13 cellular contexts compared by ENCODE assay signal in genomic region chr21:35053356-35054096, GRCh38. TPM values are rescaled to one million over a fixed set of nuclear protein-coding genes. Genes with fewer than 3 reads are reported as not detected.
DNase-seq lines count a peak whose midpoint lies in the region; ATAC-seq and TF ChIP-seq lines count a peak whose summit lies in the region.
"Had no signal": no experiment of that assay in that cellular context is flagged by ENCODE, and none has a peak within 500 bp of the region (broad histone marks: within the 10 kb centered on the region; RNA-seq: fewer than 3 reads in every experiment).

No MANE protein-coding gene starts in this region.

- no peaks in the 10 kb centered on the region for H3K9me3 ChIP-seq in sigmoid colon
- H3K9me3 ChIP-seq in H9 (ENCODE audit: control insufficient read depth, low read depth, low read length) = no peaks in the 10 kb centered on the region
- H3K9me3 ChIP-seq: pancreas had no signal

- no peak overlapping the region for H2AFZ ChIP-seq in H9 (ENCODE audit: low read length)
- H2AFZ ChIP-seq: GM23338 had no signal

- H4K91ac ChIP-seq in H9 (ENCODE audit: insufficient read length, low read depth, low read length) = no peak overlapping the region

- H3K27ac Mint-ChIP-seq in HFFc6 = no peak overlapping the region
- no peak overlapping the region for H3K27ac Mint-ChIP-seq in H9
- H3K27ac Mint-ChIP-seq: activated naive CD8-positive, alpha-beta T cell treated with anti-CD3 and anti-CD28 coated beads for 36 hours; GM23338 had no signal

- no peak overlapping the region for H4K5ac ChIP-seq in H9 (ENCODE audit: insufficient read length, low read depth, low read length)

- no peak overlapping the region for H2BK20ac ChIP-seq in H9 (ENCODE audit: low read depth, low read length, poor library complexity, severe bottlenecking)

- no peak overlapping the region for H3K14ac ChIP-seq in H9 (ENCODE audit: insufficient read depth, low read length)

- H4K8ac ChIP-seq in H9 (replicated peaks; ENCODE audit: insufficient read length, low read depth, low read length) = no peak overlapping the region

- H3K36me3 Mint-ChIP-seq in HFFc6 (ENCODE audit: low read depth) = peaks cover 7% of the 10 kb centered on the region; the same call in 1 of the 2 replicates
- no peaks in the 10 kb centered on the region; a peak in 1 of 7 replicates for H3K36me3 Mint-ChIP-seq in H9 (ENCODE audit: insufficient read depth in 1 of 3, low read depth in 3 of 3)

- H3K18ac ChIP-seq in H9 (ENCODE audit: insufficient read length, low read depth, low read length) = no peak overlapping the region

- H3K27me3 ChIP-seq in sigmoid colon = no peaks in the 10 kb centered on the region
- H3K27me3 ChIP-seq in H9 (ENCODE audit: insufficient read depth, low read length) = no peaks in the 10 kb centered on the region
- H3K27me3 ChIP-seq: pancreas had no signal

- no peaks in the 10 kb centered on the region for H3K36me3 ChIP-seq in sigmoid colon
- H3K36me3 ChIP-seq: pancreas had no signal

- 0 out of 2 replicates have a peak, but pooled peaks have one; percentile 19 for TF ChIP-seq CTCF in HFFc6 (IDR thresholded peaks at IDR 0.05)
- TF ChIP-seq CTCF in fibroblast of the aortic adventitia (IDR thresholded peaks at IDR 0.05; ENCODE audit: insufficient read depth, low read length) = no peak
- TF ChIP-seq CTCF in sigmoid colon (IDR thresholded peaks at IDR 0.05) = no peak
- TF ChIP-seq CTCF in H9 (conservative IDR thresholded peaks at IDR 0.05) = no peak; the same call in 2 of the 3 replicates

- H3K4me1 Mint-ChIP-seq in HFFc6 (ENCODE audit: low read depth) (peaks cover 38% of the 10 kb centered on the region), H9 (peaks cover 10 to 12% of the 10 kb centered on the region in 2 experiments)

- no peaks in the 10 kb centered on the region for H3K23me2 ChIP-seq in H9 (ENCODE audit: insufficient read length, low read depth, low read length, poor library complexity, severe bottlenecking)

- intact Hi-C loops in sigmoid colon (cut with DNase I) = loop anchor here (5.0 kb wide), 3 partner anchors 161 to 974 kb away; no protein-coding TSS in a partner anchor

- no peak overlapping the region for H3K4ac ChIP-seq in H9 (ENCODE audit: low read depth, low read length)

- no peak overlapping the region for H2BK15ac ChIP-seq in H9 (ENCODE audit: low read depth, low read length)

- no peak overlapping the region for H2BK5ac ChIP-seq in H9 (ENCODE audit: insufficient read length, low read length)

- WGBS in sigmoid colon, 2 donors = 85 to 88% methylated on average over 11 of the region's 11 CpGs
- WGBS in H9 (ENCODE audit: extremely low coverage, insufficient read length, low lambda C conversion rate) = no CpG with 5 or more reads among the region's 11 CpGs

- H3K23ac ChIP-seq in H9 (ENCODE audit: insufficient read length, low read depth, low read length) = no peak overlapping the region

- DNase-seq in HFFc6 (no peak), RPMI7951 (ENCODE audit: low read depth) (peak; percentile 32), fibroblast of the aortic adventitia (ENCODE audit: low read depth) (peak; percentile 10), sigmoid colon (peak; percentile 77), H9 (no peak), HT-29 (ENCODE audit: low spot score) (no peak)
- DNase-seq: activated naive CD8-positive, alpha-beta T cell treated with anti-CD3 and anti-CD28 coated beads for 36 hours; dorsolateral prefrontal cortex; head of caudate nucleus; NCI-H1105; pancreas had no signal

- H3K27ac ChIP-seq in sigmoid colon (peak overlapping the region; percentile 69 to 80 (median 78)), H9 (ENCODE audit: insufficient read length, low read depth, low read length) (no peak overlapping the region)
- H3K27ac ChIP-seq: dorsolateral prefrontal cortex, pancreas had no signal

- H3T11ph ChIP-seq in H9 (ENCODE audit: low read length) = no peak overlapping the region

- H3K4me2 ChIP-seq in H9 (ENCODE audit: insufficient read depth, insufficient read length, low read length) = no peak overlapping the region
- H3K4me2 ChIP-seq: GM23338 had no signal

- no peak for TF ChIP-seq POLR2A in sigmoid colon (IDR thresholded peaks at IDR 0.05)

- H3K9me3 Mint-ChIP-seq in HFFc6 (no peaks in the 10 kb centered on the region), H9 (no peaks in the 10 kb centered on the region)
- H3K9me3 Mint-ChIP-seq: activated naive CD8-positive, alpha-beta T cell treated with anti-CD3 and anti-CD28 coated beads for 36 hours; GM23338 had no signal

- H3K9ac ChIP-seq in H9 (ENCODE audit: extremely low read depth, insufficient read length, low read length) = no peak overlapping the region

- no peak overlapping the region for H2BK120ac ChIP-seq in H9 (ENCODE audit: low read depth, low read length, poor library complexity, severe bottlenecking)

- no peak overlapping the region for H3K56ac ChIP-seq in H9 (ENCODE audit: insufficient read length, low read depth, low read length)

- H3K79me2 ChIP-seq in H9 (ENCODE audit: insufficient read depth, low read length) = no peaks in the 10 kb centered on the region

- H2AK5ac ChIP-seq in H9 (ENCODE audit: insufficient read length, low read length) = no peak overlapping the region

- H3K4me3 ChIP-seq in fibroblast of the aortic adventitia (ENCODE audit: low read depth, low read length) = no peak overlapping the region
- H3K4me3 ChIP-seq in sigmoid colon = no peak overlapping the region
- H3K4me3 ChIP-seq: dorsolateral prefrontal cortex, GM23338, pancreas had no signal

- no peak overlapping the region for H3K4me3 Mint-ChIP-seq in HFFc6
- no peak overlapping the region for H3K4me3 Mint-ChIP-seq in H9
- H3K4me3 Mint-ChIP-seq: activated naive CD8-positive, alpha-beta T cell treated with anti-CD3 and anti-CD28 coated beads for 36 hours; GM23338 had no signal

- H2BK12ac ChIP-seq in H9 (ENCODE audit: insufficient read length, low read depth, low read length) = no peak overlapping the region

- no peak for ATAC-seq in GM18909 (IDR thresholded peaks at IDR 0.05; ENCODE audit: poor library complexity, unreplicated experiment)
- ATAC-seq: GM23338, pancreas had no signal

- no peaks in the 10 kb centered on the region for H3K79me1 ChIP-seq in H9 (ENCODE audit: insufficient read depth, low read depth, low read length, poor library complexity, severe bottlenecking)

- H3K27me3 Mint-ChIP-seq in HFFc6 (ENCODE audit: insufficient read depth) (no peaks in the 10 kb centered on the region; the same call in none of the 2 replicates), H9 (ENCODE audit: low read depth) (peaks cover 7% of the 10 kb centered on the region)

- peak in 1 of 4 donors; percentile 26 for TF ChIP-seq EP300 in sigmoid colon (IDR thresholded peaks at IDR 0.05)

- H3K4me1 ChIP-seq in sigmoid colon (peaks cover 0 to 57% (median 50%) of the 10 kb centered on the region in 4 donors), H9 (ENCODE audit: insufficient read depth, low read length) (no peaks in the 10 kb centered on the region; the same call in 1 of the 2 replicates)

- H4K20me1 ChIP-seq in H9 (ENCODE audit: control insufficient read depth, insufficient read depth, insufficient read length) = no peaks in the 10 kb centered on the region

RNA-seq across cellular contexts. Expression of gene RUNX1, which starts 4.4 kb away (rescaled TPM):
- total RNA-seq in HFFc6 (2021; fragmentation: NEBNext Ultra II Directional; extraction: Animal tissue kit (Norgen Biotek cat#: 25700)) = 10 to 100 TPM; 57.4 to 78.9 (median 61.3) TPM
- total RNA-seq in RPMI7951 (2014; rRNA removed; shearing (Covaris generic)) = 6.5 and 13.8 TPM in 2 replicates
- total RNA-seq in fibroblast of the aortic adventitia (ENCODE audit: low replicate concordance) (28.0 and 63.5 TPM in 2 replicates), sigmoid colon (10 to 100 TPM in 1 of 4 donors, 1 to 10 TPM in 3; 5.7 to 23.3 (median 8.4) TPM), H9 (2021) (0.59 and 0.72 TPM in 2 replicates)
- 10 to 100 TPM in 1 of 3 donors, 1 to 10 TPM in 2; 2.8 to 11.9 (median 4.2) TPM for polyA plus RNA-seq in sigmoid colon
- 17.6 and 26.7 TPM in 2 replicates for total RNA-seq in HT-29 (2014; rRNA removed; shearing (Covaris generic))

Comparison
In these comparisons a context has a peak if more than half of its experiments do, and no peak if none do; other contexts are left out.
1. DNase-seq: peak in RPMI7951 (single experiment), fibroblast of the aortic adventitia (single experiment) and sigmoid colon (single experiment); none in HFFc6 (single experiment), H9 (single experiment) and HT-29 (single experiment).